ENCODE assay signal across 8 cellular contexts in the genomic region with DNA sequence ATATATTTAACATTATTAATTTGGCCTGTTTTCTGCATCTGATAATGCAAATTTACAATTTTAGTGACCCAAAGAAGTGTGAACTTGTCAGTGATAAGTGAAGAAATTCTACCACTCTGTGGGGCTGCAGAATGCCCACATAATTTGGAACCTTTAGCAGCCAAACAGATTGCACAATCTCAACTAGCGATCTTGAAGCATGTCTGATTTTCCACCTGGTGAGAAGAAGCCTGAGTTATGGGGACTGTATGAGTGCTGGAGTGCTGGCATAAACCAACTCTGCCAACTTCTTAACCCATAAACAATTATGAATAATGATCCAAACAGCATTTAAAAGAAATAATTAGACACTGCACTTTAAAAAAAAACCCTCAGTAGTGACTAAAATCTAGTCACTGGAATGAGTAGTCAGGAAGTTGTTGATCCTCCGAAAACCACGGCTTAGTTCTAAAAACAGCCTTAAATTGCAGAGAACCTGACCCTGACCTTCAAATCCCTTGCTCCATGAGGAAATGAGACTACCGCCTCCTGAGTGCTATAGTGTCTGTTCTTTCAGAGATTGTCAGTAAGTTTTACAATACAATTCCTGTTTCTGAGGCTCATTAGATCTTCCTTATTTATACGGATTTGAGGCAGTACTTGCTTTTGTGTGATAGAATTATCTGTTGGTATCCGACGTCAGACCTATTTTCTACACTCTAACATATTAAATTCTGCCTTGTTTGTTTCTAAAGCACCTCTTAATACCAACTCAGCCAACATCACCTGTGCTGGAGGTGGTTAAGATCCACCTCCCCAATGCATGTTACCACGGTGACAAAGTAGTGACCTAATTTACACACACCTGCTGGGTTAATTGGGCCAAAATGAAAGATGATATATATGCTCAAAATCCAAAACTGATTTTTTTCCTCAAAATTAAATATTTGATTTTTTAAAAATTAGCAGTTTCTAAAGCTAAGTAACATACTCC.
DNase-seq lines count a peak whose midpoint lies in the region; ATAC-seq, FAIRE-seq and TF ChIP-seq lines count a peak whose summit lies in the region.

No MANE protein-coding gene starts in this region.

- no peak overlapping the region for H2AFZ ChIP-seq in neural progenitor cell (replicated peaks)

- no peak overlapping the region for H3K4me2 ChIP-seq in neural progenitor cell

- DNase-seq in EL = peak; percentile 62
- peak; percentile 8 for DNase-seq in HPDE6-E6E7 (ENCODE audit: extremely low spot score)
- DNase-seq in adipocyte (ENCODE audit: low read depth) = peak; percentile 38
- DNase-seq in neural progenitor cell (ENCODE audit: low spot score) = no peak
- no peak for DNase-seq in Calu3
- no peak for DNase-seq in D721Med (ENCODE audit: insufficient read length, low spot score)
- no peak for DNase-seq in stimulated activated naive CD8-positive, alpha-beta T cell treated with anti-CD3 and anti-CD28 coated beads, Interleukin-15, amount 100 ng/mL, for 72 hours

- H3K4me3 Mint-ChIP-seq in neural progenitor cell = no peak overlapping the region
- no peak overlapping the region for H3K4me3 Mint-ChIP-seq in Calu3 (ENCODE audit: low read depth, unreplicated experiment)
- H3K4me3 Mint-ChIP-seq in stimulated activated naive CD8-positive, alpha-beta T cell treated with anti-CD3 and anti-CD28 coated beads, Interleukin-15, amount 100 ng/mL, for 72 hours = no peak overlapping the region

- H3K4me3 ChIP-seq in adipocyte (ENCODE audit: low read length) = peak overlapping the region; percentile 53
- H3K4me3 ChIP-seq in neural progenitor cell = no peak overlapping the region

- H3K27me3 ChIP-seq in adipocyte (replicated peaks; ENCODE audit: control insufficient read depth, insufficient read depth, low read length) = no peaks in the 10 kb centered on the region
- H3K27me3 ChIP-seq in neural progenitor cell = no peaks in the 10 kb centered on the region

- H3K4me1 Mint-ChIP-seq in neural progenitor cell (peaks cover 38% of the 10 kb centered on the region), Calu3 (ENCODE audit: low read depth, unreplicated experiment) (no peaks in the 10 kb centered on the region)
- peaks cover 22% of the 10 kb centered on the region for H3K4me1 Mint-ChIP-seq in stimulated activated naive CD8-positive, alpha-beta T cell treated with anti-CD3 and anti-CD28 coated beads, Interleukin-15, amount 100 ng/mL, for 72 hours

- no peak overlapping the region for H3K27ac ChIP-seq in neural progenitor cell

- H3K27ac Mint-ChIP-seq in neural progenitor cell (peak overlapping the region; percentile 67), Calu3 (ENCODE audit: unreplicated experiment) (no peak overlapping the region)
- no peak overlapping the region for H3K27ac Mint-ChIP-seq in stimulated activated naive CD8-positive, alpha-beta T cell treated with anti-CD3 and anti-CD28 coated beads, Interleukin-15, amount 100 ng/mL, for 72 hours

- H3K27me3 Mint-ChIP-seq in neural progenitor cell (ENCODE audit: insufficient read depth, low read depth) (peaks cover 2% of the 10 kb centered on the region), Calu3 (ENCODE audit: unreplicated experiment) (no peaks in the 10 kb centered on the region)
- no peaks in the 10 kb centered on the region for H3K27me3 Mint-ChIP-seq in stimulated activated naive CD8-positive, alpha-beta T cell treated with anti-CD3 and anti-CD28 coated beads, Interleukin-15, amount 100 ng/mL, for 72 hours

- CTCF ChIA-PET in Calu3 (lab: Charles Lee) = no interaction called here

- H3K4me1 ChIP-seq in adipocyte (ENCODE audit: control insufficient read depth, insufficient read depth, low read length) = peaks cover 22% of the 10 kb centered on the region
- H3K4me1 ChIP-seq in neural progenitor cell = peaks cover 11% of the 10 kb centered on the region

- H3K9ac ChIP-seq in adipocyte (ENCODE audit: low read length) (no peak overlapping the region), neural progenitor cell (no peak overlapping the region)

- TF ChIP-seq CTCF in neural progenitor cell (IDR thresholded peaks at IDR 0.05) (no peak), Calu3 (IDR thresholded peaks at IDR 0.05; ENCODE audit: unreplicated experiment) (no peak), D721Med (IDR thresholded peaks at IDR 0.05; ENCODE audit: insufficient read depth, missing control alignments) (no peak)

- no peaks in the 10 kb centered on the region for H4K20me1 ChIP-seq in neural progenitor cell (ENCODE audit: low read depth)

- H3K36me3 ChIP-seq in adipocyte (ENCODE audit: control insufficient read depth, insufficient read depth, low read length, severe bottlenecking) (no peaks in the 10 kb centered on the region), neural progenitor cell (no peaks in the 10 kb centered on the region)

- ATAC-seq in GM21526 (IDR thresholded peaks at IDR 0.05; ENCODE audit: low FRiP score, unreplicated experiment) = peak; percentile 79
- no peak for ATAC-seq in stimulated activated naive CD8-positive, alpha-beta T cell treated with anti-CD3 and anti-CD28 coated beads, Interleukin-15, amount 100 ng/mL, for 72 hours

- H3F3A ChIP-seq in neural progenitor cell (ENCODE audit: low read depth) = no peaks in the 10 kb centered on the region

- H3K9me3 Mint-ChIP-seq in neural progenitor cell (peaks cover 6% of the 10 kb centered on the region), Calu3 (ENCODE audit: low read depth, unreplicated experiment) (no peaks in the 10 kb centered on the region)
- H3K9me3 Mint-ChIP-seq in stimulated activated naive CD8-positive, alpha-beta T cell treated with anti-CD3 and anti-CD28 coated beads, Interleukin-15, amount 100 ng/mL, for 72 hours = no peaks in the 10 kb centered on the region

- no TSS peak for BruUV-seq in Calu3 (replicated peaks; lab: Mats Ljungman, UMichigan)

- FAIRE-seq in D721Med (lab: Jason Lieb, UNC) = no peak

- H3K9me3 ChIP-seq in adipocyte (ENCODE audit: control insufficient read depth, low read length) = no peaks in the 10 kb centered on the region
- H3K9me3 ChIP-seq in neural progenitor cell (ENCODE audit: low read depth) = no peaks in the 10 kb centered on the region

- intact Hi-C loops in Calu3 (cut with micrococcal nuclease; ENCODE audit: unreplicated experiment) = no loop called here

- H3K79me2 ChIP-seq in neural progenitor cell (ENCODE audit: low read depth) = no peaks in the 10 kb centered on the region

- H3K36me3 Mint-ChIP-seq in neural progenitor cell = peaks cover 2% of the 10 kb centered on the region
- no peaks in the 10 kb centered on the region for H3K36me3 Mint-ChIP-seq in Calu3 (ENCODE audit: insufficient read depth, unreplicated experiment)

Comparison
In these comparisons a context has a peak if more than half of its experiments do, and no peak if none do; other contexts are left out.
1. DNase-seq: peak in EL (single experiment), HPDE6-E6E7 (single experiment) and adipocyte (single experiment); none in neural progenitor cell (single experiment), Calu3 (single experiment), D721Med (single experiment) and stimulated activated naive CD8-positive, alpha-beta T cell treated with anti-CD3 and anti-CD28 coated beads, Interleukin-15, amount 100 ng/mL, for 72 hours (0 of 2).